In the genomic region with DNA sequence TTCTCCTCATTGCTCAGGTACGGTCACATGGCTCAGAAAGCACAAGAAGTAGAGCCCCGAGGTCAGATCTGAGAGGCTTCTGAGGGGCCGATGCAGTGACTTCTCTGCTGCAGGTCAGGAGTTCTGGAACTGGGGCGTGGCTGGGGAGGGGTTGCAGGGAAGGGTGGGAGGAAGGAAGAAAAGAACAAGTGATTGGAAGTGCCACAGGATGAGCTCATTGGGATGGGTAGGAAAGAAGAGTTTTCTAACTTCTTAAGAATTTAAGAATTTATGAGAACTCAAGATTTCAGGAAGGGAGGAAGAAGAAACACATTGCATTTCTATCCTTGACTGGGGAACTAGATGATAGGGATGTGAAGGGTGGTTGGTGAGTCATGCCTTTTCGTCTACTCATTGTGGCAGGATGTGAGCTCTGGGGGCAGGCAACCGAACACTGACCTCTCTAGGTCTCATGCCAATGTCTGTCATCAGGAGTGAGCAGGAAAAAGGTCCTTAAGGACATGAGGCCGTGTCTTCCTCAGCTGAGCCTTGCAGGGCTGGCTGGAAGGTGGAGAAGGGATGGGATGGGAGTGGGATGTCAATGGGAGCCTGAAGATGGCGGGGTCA, we compare ENCODE assay signal across 11 cellular contexts. TPM values are rescaled to one million over a fixed set of nuclear protein-coding genes. Genes with fewer than 3 reads are reported as not detected.
DNase-seq lines count a peak whose midpoint lies in the region; ATAC-seq, FAIRE-seq and TF ChIP-seq lines count a peak whose summit lies in the region.
"Had no signal": no experiment of that assay in that cellular context is flagged by ENCODE, and none has a peak within 500 bp of the region (broad histone marks: within the 10 kb centered on the region; RNA-seq: fewer than 3 reads in every experiment).

No MANE protein-coding gene starts in this region.

- no peak overlapping the region for H3K4me2 ChIP-seq in endothelial cell of umbilical vein (ENCODE audit: insufficient read depth, low read length)

- TF ChIP-seq POLR2A in endothelial cell of umbilical vein (IDR thresholded peaks at IDR 0.05; ENCODE audit: low read depth, low read length) = no peak

- H3K4me3 Mint-ChIP-seq in activated CD4-positive, alpha-beta T cell treated with anti-CD3 and anti-CD28 coated beads for 36 hours = no peak overlapping the region
- no peak overlapping the region for H3K4me3 Mint-ChIP-seq in type B pancreatic cell

- CTCF ChIA-PET in activated CD4-positive, alpha-beta T cell treated with anti-CD3 and anti-CD28 coated beads for 36 hours (lab: Charles Lee) = interaction anchor here (1.4 to 2.0 kb wide), 4 partner anchors 11 to 18 kb away, joined by 4 to 6 read pairs (median 5); a partner anchor contains a TSS
- CTCF ChIA-PET in endothelial cell of umbilical vein (lab: Charles Lee) = interaction anchor here (0.8 to 1.3 kb wide), 2 partner anchors 20 to 315 kb away, joined by 3 read pairs; no protein-coding TSS in a partner anchor

- BruUV-seq in endothelial cell of umbilical vein (replicated peaks; lab: Mats Ljungman, UMichigan) = no TSS peak

- no peak for FAIRE-seq in endothelial cell of umbilical vein (lab: Jason Lieb, UNC)
- FAIRE-seq: A204.1, H1 had no signal

- no peaks in the 10 kb centered on the region for H3K9me3 Mint-ChIP-seq in activated CD4-positive, alpha-beta T cell treated with anti-CD3 and anti-CD28 coated beads for 36 hours (ENCODE audit: low read depth)
- no peaks in the 10 kb centered on the region for H3K9me3 Mint-ChIP-seq in type B pancreatic cell

- no peak for ATAC-seq in activated CD4-positive, alpha-beta T cell treated with anti-CD3 and anti-CD28 coated beads for 36 hours
- ATAC-seq in upper lobe of right lung = peak; percentile 49
- no peak for ATAC-seq in GM21381 (IDR thresholded peaks at IDR 0.05; ENCODE audit: unreplicated experiment)
- ATAC-seq in GM21515 (IDR thresholded peaks at IDR 0.05; ENCODE audit: unreplicated experiment) = no peak

- peaks cover 41% of the 10 kb centered on the region for H3K27me3 Mint-ChIP-seq in activated CD4-positive, alpha-beta T cell treated with anti-CD3 and anti-CD28 coated beads for 36 hours
- H3K27me3 Mint-ChIP-seq in type B pancreatic cell = peaks cover 70% of the 10 kb centered on the region

- H3K4me1 Mint-ChIP-seq in activated CD4-positive, alpha-beta T cell treated with anti-CD3 and anti-CD28 coated beads for 36 hours = peaks cover 18% of the 10 kb centered on the region
- peaks cover 6% of the 10 kb centered on the region for H3K4me1 Mint-ChIP-seq in type B pancreatic cell (ENCODE audit: unreplicated experiment)

- no peaks in the 10 kb centered on the region for H3K9me3 ChIP-seq in endothelial cell of umbilical vein (replicated peaks; ENCODE audit: control insufficient read depth, insufficient read depth, low read length)
- no peaks in the 10 kb centered on the region for H3K9me3 ChIP-seq in upper lobe of right lung

- TF ChIP-seq CTCF in endothelial cell of umbilical vein (IDR thresholded peaks at IDR 0.05; ENCODE audit: extremely low read depth in 1 of 2, insufficient read depth in 1 of 2, low read depth in 1 of 2, low read length in 2 of 2) = no peak
- TF ChIP-seq CTCF in upper lobe of right lung (IDR thresholded peaks at IDR 0.05) = no peak
- TF ChIP-seq CTCF in type B pancreatic cell (conservative IDR thresholded peaks at IDR 0.05) = no peak

- H2AFZ ChIP-seq in endothelial cell of umbilical vein (ENCODE audit: low read depth, low read length) = no peak overlapping the region

- no peaks in the 10 kb centered on the region for H3K9me1 ChIP-seq in endothelial cell of umbilical vein (replicated peaks; ENCODE audit: control insufficient read depth, extremely low read depth, insufficient read depth, low read length)

- H3K36me3 ChIP-seq in endothelial cell of umbilical vein (ENCODE audit: control insufficient read depth in 2 of 2, extremely low read depth in 1 of 2, insufficient read depth in 2 of 2, low read length in 2 of 2) = no peaks in the 10 kb centered on the region
- no peaks in the 10 kb centered on the region for H3K36me3 ChIP-seq in upper lobe of right lung

- H3K79me2 ChIP-seq in endothelial cell of umbilical vein (ENCODE audit: control insufficient read depth, insufficient read depth, low read length) = no peaks in the 10 kb centered on the region

- H3K9ac ChIP-seq in endothelial cell of umbilical vein (replicated peaks; ENCODE audit: extremely low read depth, insufficient read depth, low read length) = no peak overlapping the region

- H4K20me1 ChIP-seq in endothelial cell of umbilical vein (replicated peaks; ENCODE audit: control insufficient read depth, extremely low read depth, insufficient read depth, low read length) = no peaks in the 10 kb centered on the region

- dilution Hi-C loops in endothelial cell of umbilical vein (cut with MboI; ENCODE audit: extremely low pct_ligation_motif_present, low sequenced_read_pairs) = no loop called here

- H3K27ac ChIP-seq in endothelial cell of umbilical vein (ENCODE audit: insufficient read depth, low read depth, low read length) (no peak overlapping the region), upper lobe of right lung (no peak overlapping the region)

- no peaks in the 10 kb centered on the region for H3K36me3 Mint-ChIP-seq in activated CD4-positive, alpha-beta T cell treated with anti-CD3 and anti-CD28 coated beads for 36 hours (ENCODE audit: low read depth)
- H3K36me3 Mint-ChIP-seq in type B pancreatic cell = no peaks in the 10 kb centered on the region

- H3K4me3 ChIP-seq in endothelial cell of umbilical vein (replicated peaks in 1 of 3; ENCODE audit: insufficient read depth in 1 of 3, low read depth in 1 of 3, low read length in 3 of 3) (no peak overlapping the region), upper lobe of right lung (no peak overlapping the region)

- H3K27me3 ChIP-seq in endothelial cell of umbilical vein (ENCODE audit: control insufficient read depth in 2 of 2, insufficient read depth in 2 of 2, low read length in 2 of 2) (peaks cover 5 to 9% of the 10 kb centered on the region in 2 experiments), upper lobe of right lung (no peaks in the 10 kb centered on the region)

- DNase-seq in activated CD4-positive, alpha-beta T cell treated with anti-CD3 and anti-CD28 coated beads for 48 hours = peak; percentile 17
- DNase-seq in activated CD4-positive, alpha-beta T cell treated with anti-CD3 and anti-CD28 coated beads for 36 hours = no peak
- DNase-seq in RKO (ENCODE audit: low spot score) = peak; percentile 71
- no peak for DNase-seq in endothelial cell of umbilical vein (ENCODE audit: low read depth, low spot score)
- DNase-seq in upper lobe of right lung = no peak
- no peak for DNase-seq in type B pancreatic cell (ENCODE audit: extremely low spot score, unreplicated experiment)
- DNase-seq: T-helper 1 cell had no signal

- no peak overlapping the region for H3K27ac Mint-ChIP-seq in activated CD4-positive, alpha-beta T cell treated with anti-CD3 and anti-CD28 coated beads for 36 hours
- no peak overlapping the region for H3K27ac Mint-ChIP-seq in type B pancreatic cell

- POLR2A ChIA-PET in activated CD4-positive, alpha-beta T cell treated with anti-CD3 and anti-CD28 coated beads for 36 hours (lab: Charles Lee) = no interaction called here
- POLR2A ChIA-PET in endothelial cell of umbilical vein (lab: Charles Lee) = no interaction called here

- peaks cover 6% of the 10 kb centered on the region for H3K4me1 ChIP-seq in endothelial cell of umbilical vein (ENCODE audit: control insufficient read depth, extremely low read depth, insufficient read depth, low read length)
- peaks cover 5% of the 10 kb centered on the region for H3K4me1 ChIP-seq in upper lobe of right lung

- intact Hi-C loops in activated CD4-positive, alpha-beta T cell treated with anti-CD3 and anti-CD28 coated beads for 36 hours (cut with DNase I, micrococcal nuclease) = no loop called here
- intact Hi-C loops in endothelial cell of umbilical vein (cut with micrococcal nuclease) = no loop called here
- intact Hi-C loops in upper lobe of right lung (cut with DNase I) = no loop called here

RNA-seq across cellular contexts. Expression of a gene that starts 0.5 kb away (rescaled TPM):
- total RNA-seq in activated CD4-positive, alpha-beta T cell treated with anti-CD3 and anti-CD28 coated beads for 36 hours = not detected
- total RNA-seq in endothelial cell of umbilical vein (0.62 and 0.90 TPM in 2 replicates), upper lobe of right lung (2.0 TPM), type B pancreatic cell (ENCODE audit: low replicate concordance) (0.45 and 0.82 TPM in 2 replicates)
- polyA plus RNA-seq in endothelial cell of umbilical vein = 0.62 and 0.99 TPM in 2 replicates
- 0.52 and 0.56 TPM in 2 replicates for polyA plus RNA-seq in endothelial cell of umbilical vein (2011; cell fraction: cytosol; rRNA removed)
- polyA plus RNA-seq in endothelial cell of umbilical vein (2011; cell fraction: nucleus; rRNA removed) = 0.18 and 0.22 TPM in 2 replicates
- polyA plus RNA-seq in endothelial cell of umbilical vein (2012) = 1.1 and 1.5 TPM in 2 replicates
- 0.17 and 0.21 TPM in 2 replicates for polyA minus RNA-seq in endothelial cell of umbilical vein
- not detected for polyA minus RNA-seq in endothelial cell of umbilical vein (2011; cell fraction: cytosol; rRNA and poly(A)+ RNA removed)
- not detected in 2 replicates for polyA minus RNA-seq in endothelial cell of umbilical vein (2011; cell fraction: nucleus; rRNA and poly(A)+ RNA removed)

RNA-seq across cellular contexts. Expression of a gene that starts 14.8 kb away (rescaled TPM):
- total RNA-seq in activated CD4-positive, alpha-beta T cell treated with anti-CD3 and anti-CD28 coated beads for 36 hours = not detected
- total RNA-seq in endothelial cell of umbilical vein = not detected in 2 replicates
- not detected in 2 replicates for polyA plus RNA-seq in endothelial cell of umbilical vein
- not detected in 2 replicates for polyA plus RNA-seq in endothelial cell of umbilical vein (2011; cell fraction: cytosol; rRNA removed)
- polyA plus RNA-seq in endothelial cell of umbilical vein (2011; cell fraction: nucleus; rRNA removed) = not detected in 2 replicates
- polyA plus RNA-seq in endothelial cell of umbilical vein (2012) = not detected in 2 replicates
- not detected in 2 replicates for polyA minus RNA-seq in endothelial cell of umbilical vein
- not detected for polyA minus RNA-seq in endothelial cell of umbilical vein (2011; cell fraction: cytosol; rRNA and poly(A)+ RNA removed)
- polyA minus RNA-seq in endothelial cell of umbilical vein (2011; cell fraction: nucleus; rRNA and poly(A)+ RNA removed) = not detected in 2 replicates
- 0.32 TPM for total RNA-seq in upper lobe of right lung
- total RNA-seq in type B pancreatic cell (ENCODE audit: low replicate concordance) = 0.22 TPM in 1 of 2 replicates, not detected in the other
- total RNA-seq: H1 had no signal
- polyA plus RNA-seq: H1 had no signal

RNA-seq across cellular contexts. Expression of a gene that starts 27.7 kb away (rescaled TPM):
- 10 to 100 TPM; 28.0 to 28.1 TPM for total RNA-seq in activated CD4-positive, alpha-beta T cell treated with anti-CD3 and anti-CD28 coated beads for 36 hours
- 26.8 and 28.3 TPM in 2 replicates for total RNA-seq in endothelial cell of umbilical vein
- 25.7 and 31.6 TPM in 2 replicates for polyA plus RNA-seq in endothelial cell of umbilical vein
- 35.8 and 36.6 TPM in 2 replicates for polyA plus RNA-seq in endothelial cell of umbilical vein (2011; cell fraction: cytosol; rRNA removed)
- 26.5 and 34.8 TPM in 2 replicates for polyA plus RNA-seq in endothelial cell of umbilical vein (2011; cell fraction: nucleus; rRNA removed)
- 20.4 and 29.2 TPM in 2 replicates for polyA plus RNA-seq in endothelial cell of umbilical vein (2012)
- polyA minus RNA-seq in endothelial cell of umbilical vein = 13.9 and 17.8 TPM in 2 replicates
- 26.5 TPM for polyA minus RNA-seq in endothelial cell of umbilical vein (2011; cell fraction: cytosol; rRNA and poly(A)+ RNA removed)
- 18.2 and 20.1 TPM in 2 replicates for polyA minus RNA-seq in endothelial cell of umbilical vein (2011; cell fraction: nucleus; rRNA and poly(A)+ RNA removed)
- 19.3 TPM for total RNA-seq in upper lobe of right lung
- 23.7 and 34.0 TPM in 2 replicates for total RNA-seq in type B pancreatic cell (ENCODE audit: low replicate concordance)

RNA-seq across cellular contexts. Expression of a gene that starts 44.3 kb away (rescaled TPM):
- 10 to 100 TPM; 23.7 to 31.9 TPM for total RNA-seq in activated CD4-positive, alpha-beta T cell treated with anti-CD3 and anti-CD28 coated beads for 36 hours
- total RNA-seq in endothelial cell of umbilical vein (38.8 and 40.3 TPM in 2 replicates), upper lobe of right lung (32.0 TPM), type B pancreatic cell (ENCODE audit: low replicate concordance) (21.7 and 22.9 TPM in 2 replicates)
- polyA plus RNA-seq in endothelial cell of umbilical vein = 22.8 and 24.9 TPM in 2 replicates
- 29.4 and 29.6 TPM in 2 replicates for polyA plus RNA-seq in endothelial cell of umbilical vein (2011; cell fraction: cytosol; rRNA removed)
- polyA plus RNA-seq in endothelial cell of umbilical vein (2011; cell fraction: nucleus; rRNA removed) = 22.6 and 25.5 TPM in 2 replicates
- polyA plus RNA-seq in endothelial cell of umbilical vein (2012) = 22.0 and 30.2 TPM in 2 replicates
- polyA minus RNA-seq in endothelial cell of umbilical vein = 47.1 and 51.7 TPM in 2 replicates
- 16.1 TPM for polyA minus RNA-seq in endothelial cell of umbilical vein (2011; cell fraction: cytosol; rRNA and poly(A)+ RNA removed)
- polyA minus RNA-seq in endothelial cell of umbilical vein (2011; cell fraction: nucleus; rRNA and poly(A)+ RNA removed) = 48.9 and 71.6 TPM in 2 replicates

RNA-seq across cellular contexts. Expression of a gene that starts 58.9 kb away (rescaled TPM):
- not detected for total RNA-seq in activated CD4-positive, alpha-beta T cell treated with anti-CD3 and anti-CD28 coated beads for 36 hours
- total RNA-seq in endothelial cell of umbilical vein (not detected in 2 replicates), upper lobe of right lung (30.7 TPM), type B pancreatic cell (ENCODE audit: low replicate concordance) (0.19 and 0.33 TPM in 2 replicates)
- polyA plus RNA-seq in endothelial cell of umbilical vein = not detected in 2 replicates
- polyA plus RNA-seq in endothelial cell of umbilical vein (2011; cell fraction: cytosol; rRNA removed) = 0.07 TPM in 1 of 2 replicates, not detected in the other
- not detected in 2 replicates for polyA plus RNA-seq in endothelial cell of umbilical vein (2011; cell fraction: nucleus; rRNA removed)
- not detected in 2 replicates for polyA plus RNA-seq in endothelial cell of umbilical vein (2012)
- polyA minus RNA-seq in endothelial cell of umbilical vein = 0.13 TPM in 1 of 2 replicates, not detected in the other
- not detected for polyA minus RNA-seq in endothelial cell of umbilical vein (2011; cell fraction: cytosol; rRNA and poly(A)+ RNA removed)
- polyA minus RNA-seq in endothelial cell of umbilical vein (2011; cell fraction: nucleus; rRNA and poly(A)+ RNA removed) = not detected in 2 replicates
- total RNA-seq: H1 had no signal

Comparison
In these comparisons a context has a peak if more than half of its experiments do, and no peak if none do; other contexts are left out.
1. DNase-seq: peak in activated CD4-positive, alpha-beta T cell treated with anti-CD3 and anti-CD28 coated beads for 48 hours (single experiment) and RKO (single experiment); none in activated CD4-positive, alpha-beta T cell treated with anti-CD3 and anti-CD28 coated beads for 36 hours (single experiment), endothelial cell of umbilical vein (single experiment), upper lobe of right lung (single experiment) and type B pancreatic cell (single experiment).